8 cellular contexts compared by ENCODE assay signal in the genomic region with DNA sequence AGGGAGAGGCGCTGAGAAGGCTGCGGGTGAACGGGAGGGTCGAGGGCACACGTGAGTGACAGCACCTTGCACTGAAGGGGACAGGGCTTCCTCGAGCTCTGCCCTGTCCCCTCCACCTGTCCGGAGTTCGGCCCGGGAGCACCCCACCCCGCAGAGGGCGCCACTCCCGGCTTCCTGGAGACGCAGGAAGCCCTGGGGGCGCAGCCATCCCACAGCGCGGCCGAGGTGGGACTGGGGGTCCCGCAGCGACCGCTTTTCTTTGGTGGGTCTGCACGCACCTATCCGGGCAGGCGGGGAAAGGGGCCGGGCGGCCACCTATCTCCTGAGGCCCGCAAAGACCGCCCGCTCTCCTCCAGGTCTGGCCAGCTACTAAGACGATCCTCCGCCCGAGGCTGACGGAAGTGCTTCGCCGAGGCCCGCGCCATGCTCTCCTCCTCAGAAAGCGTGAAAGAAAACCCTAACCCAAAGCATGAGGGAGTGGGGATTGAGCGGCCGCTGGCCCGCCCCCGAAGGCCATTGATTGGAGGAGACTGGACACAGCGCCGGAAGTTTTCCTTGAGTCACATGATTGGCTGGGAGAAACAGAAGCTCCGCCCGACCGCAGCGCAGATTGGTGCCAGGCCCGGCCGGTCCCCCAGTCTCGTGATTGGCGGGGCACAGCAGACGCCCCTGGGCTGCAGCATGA. TPM values are rescaled to one million over a fixed set of nuclear protein-coding genes. Genes with fewer than 3 reads are reported as not detected.
DNase-seq lines count a peak whose midpoint lies in the region; ATAC-seq and TF ChIP-seq lines count a peak whose summit lies in the region.

No MANE protein-coding gene starts in this region.

- intact Hi-C loops in activated CD8-positive, alpha-beta T cell treated with anti-CD3 and anti-CD28 coated beads for 36 hours (cut with micrococcal nuclease) = loop anchor here (5.0 to 10.0 kb wide), 2 partner anchors 56 to 144 kb away; a partner anchor contains a TSS

- H3K36me3 Mint-ChIP-seq in CD4-positive, CD25-positive, alpha-beta regulatory T cell = peaks cover 15% of the 10 kb centered on the region
- H3K36me3 Mint-ChIP-seq in activated CD8-positive, alpha-beta T cell treated with anti-CD3 and anti-CD28 coated beads for 36 hours (ENCODE audit: low read depth) = peaks cover 22% of the 10 kb centered on the region

- WGBS in lung, 2 donors = 1% methylated on average over 49 to 52 of the region's 52 CpGs

- CTCF ChIA-PET in activated CD8-positive, alpha-beta T cell treated with anti-CD3 and anti-CD28 coated beads for 36 hours (lab: Charles Lee) = interaction anchor here (0.7 to 2.6 kb wide), 9 partner anchors 11 to 273 kb away, joined by 3 to 15 read pairs (median 5); a partner anchor contains a TSS

- no peaks in the 10 kb centered on the region for H3K27me3 Mint-ChIP-seq in CD4-positive, CD25-positive, alpha-beta regulatory T cell
- H3K27me3 Mint-ChIP-seq in activated CD8-positive, alpha-beta T cell treated with anti-CD3 and anti-CD28 coated beads for 36 hours = no peaks in the 10 kb centered on the region

- H3K27me3 ChIP-seq in CD4-positive, CD25-positive, alpha-beta regulatory T cell (ENCODE audit: control insufficient read depth, insufficient read depth, low read length) = no peaks in the 10 kb centered on the region
- H3K27me3 ChIP-seq in lung (ENCODE audit: control insufficient read depth, insufficient read depth) = no peaks in the 10 kb centered on the region

- peak; percentile 95 to 99 (median 95) for DNase-seq in CD4-positive, CD25-positive, alpha-beta regulatory T cell
- DNase-seq in NCI-H82 (lab: John Stamatoyannopoulos, UW) (peak; percentile 98), lung (ENCODE audit: low spot score) (peak; percentile 97)
- DNase-seq in activated CD8-positive, alpha-beta T cell treated with anti-CD3 and anti-CD28 coated beads for 36 hours = peak; percentile 98
- DNase-seq in effector CD4-positive, alpha-beta T cell = peak; percentile 94
- peak; percentile 82 to 91 (median 91) for DNase-seq in stimulated activated CD4-positive, alpha-beta T cell treated with anti-CD3 and anti-CD28 coated beads, TNF-alpha, amount 100 ng/mL, for 4 hours (ENCODE audit: low read depth in 3 of 3)

- POLR2A ChIA-PET in activated CD8-positive, alpha-beta T cell treated with anti-CD3 and anti-CD28 coated beads for 36 hours (lab: Charles Lee) = interaction anchor here (0.6 to 3.8 kb wide), 38 partner anchors 8 to 195 kb away, joined by 3 to 34 read pairs (median 6); a partner anchor contains a TSS

- TF ChIP-seq CTCF in activated CD8-positive, alpha-beta T cell treated with anti-CD3 and anti-CD28 coated beads for 36 hours (IDR thresholded peaks at IDR 0.05) = no peak
- TF ChIP-seq CTCF in lung (IDR thresholded peaks at IDR 0.05; ENCODE audit: control extremely low read depth, extremely low read depth) = no peak

- ATAC-seq in CD4-positive, CD25-positive, alpha-beta regulatory T cell (ENCODE audit: low read depth in 2 of 2) = peak; percentile 92 to 95
- ATAC-seq in GM19395 (IDR thresholded peaks at IDR 0.05; ENCODE audit: unreplicated experiment) = peak; percentile 90
- peak; percentile 77 for ATAC-seq in HG03565 (IDR thresholded peaks at IDR 0.05; ENCODE audit: unreplicated experiment)
- peak; percentile 92 for ATAC-seq in activated CD8-positive, alpha-beta T cell treated with anti-CD3 and anti-CD28 coated beads for 36 hours
- peak; percentile 97 for ATAC-seq in lung (ENCODE audit: insufficient read depth, low FRiP score)

- H3K9me3 Mint-ChIP-seq in CD4-positive, CD25-positive, alpha-beta regulatory T cell = no peaks in the 10 kb centered on the region
- H3K9me3 Mint-ChIP-seq in activated CD8-positive, alpha-beta T cell treated with anti-CD3 and anti-CD28 coated beads for 36 hours = no peaks in the 10 kb centered on the region

- no peaks in the 10 kb centered on the region for H3K9me3 ChIP-seq in CD4-positive, CD25-positive, alpha-beta regulatory T cell (ENCODE audit: control insufficient read depth in 2 of 2, low read length in 2 of 2)
- H3K9me3 ChIP-seq in lung (ENCODE audit: control insufficient read depth in 2 of 2, insufficient read depth in 1 of 2, low read length in 1 of 2) = no peaks in the 10 kb centered on the region

- H3K27ac ChIP-seq in CD4-positive, CD25-positive, alpha-beta regulatory T cell (ENCODE audit: insufficient read depth, low read length, poor library complexity, severe bottlenecking) = peak overlapping the region; percentile 87
- peak overlapping the region; percentile 88 to 89 for H3K27ac ChIP-seq in lung (ENCODE audit: low read depth in 1 of 2, low read length in 1 of 2)

- H3K4me1 ChIP-seq in CD4-positive, CD25-positive, alpha-beta regulatory T cell (ENCODE audit: control insufficient read depth, insufficient read depth, low read length, poor library complexity, severe bottlenecking) = peaks cover 27% of the 10 kb centered on the region
- peaks cover 2 to 7% of the 10 kb centered on the region in 2 donors for H3K4me1 ChIP-seq in lung (ENCODE audit: control insufficient read depth in 2 of 2, insufficient read depth in 2 of 2, low read length in 2 of 2)

- peak overlapping the region; percentile 75 for H3K4me3 ChIP-seq in CD4-positive, CD25-positive, alpha-beta regulatory T cell (ENCODE audit: low read depth, low read length)
- peak overlapping the region; percentile 59 for H3K4me3 ChIP-seq in lung

- peaks cover 0 to 29% (median 16%) of the 10 kb centered on the region in 4 donors for H3K4me1 Mint-ChIP-seq in CD4-positive, CD25-positive, alpha-beta regulatory T cell
- peaks cover 9% of the 10 kb centered on the region for H3K4me1 Mint-ChIP-seq in activated CD8-positive, alpha-beta T cell treated with anti-CD3 and anti-CD28 coated beads for 36 hours (ENCODE audit: low read depth)

- H3K4me3 Mint-ChIP-seq in CD4-positive, CD25-positive, alpha-beta regulatory T cell = peak overlapping the region; percentile 96 to 99 (median 98)
- peak overlapping the region; percentile 84 for H3K4me3 Mint-ChIP-seq in activated CD8-positive, alpha-beta T cell treated with anti-CD3 and anti-CD28 coated beads for 36 hours

- peaks cover 10% of the 10 kb centered on the region for H3K36me3 ChIP-seq in CD4-positive, CD25-positive, alpha-beta regulatory T cell (ENCODE audit: control insufficient read depth, insufficient read depth, low read length)
- peaks cover 0 to 5% of the 10 kb centered on the region in 2 donors for H3K36me3 ChIP-seq in lung (ENCODE audit: control insufficient read depth in 2 of 2, insufficient read depth in 2 of 2, low read length in 2 of 2)

- peak overlapping the region; percentile 94 to 98 (median 98) for H3K27ac Mint-ChIP-seq in CD4-positive, CD25-positive, alpha-beta regulatory T cell
- H3K27ac Mint-ChIP-seq in activated CD8-positive, alpha-beta T cell treated with anti-CD3 and anti-CD28 coated beads for 36 hours = peak overlapping the region; percentile 98

RNA-seq across cellular contexts. Expression of a gene that starts 34.4 kb away (rescaled TPM):
- 53.7 TPM for total RNA-seq in CD4-positive, CD25-positive, alpha-beta regulatory T cell
- 10 to 100 TPM; 26.3 to 40.5 (median 30.8) TPM for polyA plus RNA-seq in CD4-positive, CD25-positive, alpha-beta regulatory T cell
- 10 to 100 TPM; 45.5 to 47.2 TPM for total RNA-seq in activated CD8-positive, alpha-beta T cell treated with anti-CD3 and anti-CD28 coated beads for 36 hours
- total RNA-seq in lung = 10 to 100 TPM; 27.3 to 38.7 TPM
- 10 to 100 TPM; 18.9 to 27.4 TPM for polyA plus RNA-seq in lung

RNA-seq across cellular contexts. Expression of a gene that starts 57.8 kb away (rescaled TPM):
- total RNA-seq in CD4-positive, CD25-positive, alpha-beta regulatory T cell = 22.1 TPM
- polyA plus RNA-seq in CD4-positive, CD25-positive, alpha-beta regulatory T cell = 10 to 100 TPM; 10.5 to 17.5 (median 14.6) TPM
- 10 to 100 TPM; 13.2 to 19.0 TPM for total RNA-seq in activated CD8-positive, alpha-beta T cell treated with anti-CD3 and anti-CD28 coated beads for 36 hours
- total RNA-seq in lung = 10 to 100 TPM; 33.4 to 37.0 TPM
- 10 to 100 TPM in 1 of 2 donors, 1 to 10 TPM in 1; 8.4 to 27.5 TPM for polyA plus RNA-seq in lung

Comparison
In these comparisons a context has a peak if more than half of its experiments do, and no peak if none do; other contexts are left out.
1. Peak in every context shown above with its lines: DNase-seq, ATAC-seq, H3K4me3 ChIP-seq and H3K27ac ChIP-seq.